In genomic region chr3:4531478-4532025, GRCh38 we compare ENCODE assay signal across 1 cellular context.
TF ChIP-seq lines count a peak whose summit lies in the region.

No MANE protein-coding gene starts in this region.

TF ChIP-seq in GM23338, 12 proteins besides CTCF, POLR2A, EP300 and RAD21 (continued from another document):
- TF ChIP-seq ZNF462 (CRISPR knock-in tag; IDR thresholded peaks at IDR 0.05) (no peak), CREB1 (CRISPR knock-in tag; IDR thresholded peaks at IDR 0.05; ENCODE audit: low read depth) (no peak), EZH2phosphoT487 (IDR thresholded peaks at IDR 0.05; ENCODE audit: unreplicated experiment) (no peak), REST (IDR thresholded peaks at IDR 0.05; ENCODE audit: unreplicated experiment) (no peak), JUNB (IDR thresholded peaks at IDR 0.05; ENCODE audit: unreplicated experiment) (no peak), STAT1 (IDR thresholded peaks at IDR 0.05; ENCODE audit: unreplicated experiment) (no peak), ETS1 (IDR thresholded peaks at IDR 0.05) (no peak), ZNF114 (CRISPR knock-in tag; IDR thresholded peaks at IDR 0.05) (no peak), NANOG (IDR thresholded peaks at IDR 0.05; ENCODE audit: borderline replicate concordance) (no peak), EZH2 (IDR thresholded peaks at IDR 0.05; ENCODE audit: low read depth, unreplicated experiment) (no peak), POLR2AphosphoS5 (IDR thresholded peaks at IDR 0.05; ENCODE audit: low read depth) (no peak)
